ENCODE assay signal across 11 cellular contexts in genomic region chr10:95513008-95513589, GRCh38. TPM values are rescaled to one million over a fixed set of nuclear protein-coding genes. Genes with fewer than 3 reads are reported as not detected.
DNase-seq lines count a peak whose midpoint lies in the region; ATAC-seq and TF ChIP-seq lines count a peak whose summit lies in the region.
"Had no signal": no experiment of that assay in that cellular context is flagged by ENCODE, and none has a peak within 500 bp of the region (broad histone marks: within the 10 kb centered on the region; RNA-seq: fewer than 3 reads in every experiment).

No MANE protein-coding gene starts in this region.

- no peaks in the 10 kb centered on the region for H3K36me3 ChIP-seq in heart right ventricle
- H3K36me3 ChIP-seq in prostate gland: no peaks in the 10 kb centered on the region
- H3K36me3 ChIP-seq in vagina: no peaks in the 10 kb centered on the region

- ATAC-seq in heart right ventricle: peak in 3 of 8 donors; percentile 6 to 12 (median 10)
- peak in 1 of 2 donors; percentile 25 for ATAC-seq in right cardiac atrium
- ATAC-seq in GM18907 (IDR thresholded peaks at IDR 0.05; ENCODE audit: unreplicated experiment): no peak
- ATAC-seq in GM18873 (IDR thresholded peaks at IDR 0.05; ENCODE audit: low FRiP score, unreplicated experiment): no peak
- ATAC-seq in HG02623 (IDR thresholded peaks at IDR 0.05; ENCODE audit: unreplicated experiment): no peak
- ATAC-seq: activated CD8-positive, alpha-beta T cell treated with anti-CD3 and anti-CD28 coated beads, Interleukin-2, amount 10 ng/mL, durations not matched to agents 7 days and 5 days had no signal

- H3K4me3 ChIP-seq in heart right ventricle (no peak overlapping the region), right cardiac atrium (ENCODE audit: low read length) (no peak overlapping the region), prostate gland (no peak overlapping the region), vagina (no peak overlapping the region)

- no peaks in the 10 kb centered on the region for H3K9me3 ChIP-seq in heart right ventricle
- H3K9me3 ChIP-seq in right cardiac atrium (ENCODE audit: control insufficient read depth, low read length): no peaks in the 10 kb centered on the region
- H3K9me3 ChIP-seq in prostate gland: no peaks in the 10 kb centered on the region
- no peaks in the 10 kb centered on the region for H3K9me3 ChIP-seq in vagina

- H3K27ac ChIP-seq in heart right ventricle (peak overlapping the region; percentile 8 to 85 (median 68)), right cardiac atrium (ENCODE audit: low read length) (peak overlapping the region; percentile 91), prostate gland (peak overlapping the region; percentile 53 to 74), vagina (peak overlapping the region; percentile 56)
- H3K27ac ChIP-seq: parathyroid adenoma had no signal

- intact Hi-C loops in heart right ventricle (cut with DNase I): loop anchor here in 2 of 10 donors (5.0 kb wide), 1 partner anchor 36 kb away; no protein-coding TSS in a partner anchor
- intact Hi-C loops in cardiac septum (cut with DNase I): loop anchor here (2.0 kb wide), 1 partner anchor 46 kb away; no protein-coding TSS in a partner anchor
- intact Hi-C loops in right cardiac atrium (cut with DNase I): no loop called here
- intact Hi-C loops in prostate gland (cut with DNase I): no loop called here
- intact Hi-C loops in vagina (cut with DNase I): no loop called here

- no peak for DNase-seq in heart right ventricle
- no peak for DNase-seq in cardiac septum (ENCODE audit: low spot score)
- DNase-seq in right cardiac atrium: peak in 1 of 3 donors; percentile 65
- DNase-seq in prostate gland (ENCODE audit: low spot score): peak; percentile 35
- no peak for DNase-seq in vagina (ENCODE audit: extremely low spot score in 2 of 2)
- DNase-seq: activated CD8-positive, alpha-beta T cell treated with anti-CD3 and anti-CD28 coated beads, Interleukin-2, amount 10 ng/mL, durations not matched to agents 7 days and 5 days; dermis blood vessel endothelial cell had no signal

- H3K27me3 ChIP-seq in heart right ventricle (no peaks in the 10 kb centered on the region), right cardiac atrium (ENCODE audit: control insufficient read depth, insufficient read depth) (no peaks in the 10 kb centered on the region), prostate gland (replicated peaks; ENCODE audit: insufficient read depth) (no peaks in the 10 kb centered on the region), vagina (no peaks in the 10 kb centered on the region)

- H3K4me1 ChIP-seq in heart right ventricle: peaks cover 24 to 99% (median 84%) of the 10 kb centered on the region in 9 donors
- peaks cover 30% of the 10 kb centered on the region for H3K4me1 ChIP-seq in right cardiac atrium (ENCODE audit: control insufficient read depth, insufficient read depth, low read length)
- H3K4me1 ChIP-seq in prostate gland (replicated peaks): no peaks in the 10 kb centered on the region
- H3K4me1 ChIP-seq in vagina: peaks cover 44% of the 10 kb centered on the region

- TF ChIP-seq CTCF in heart right ventricle (IDR thresholded peaks at IDR 0.05): no peak
- TF ChIP-seq CTCF in prostate gland (IDR thresholded peaks at IDR 0.05): no peak
- TF ChIP-seq CTCF in vagina (IDR thresholded peaks at IDR 0.05): no peak

- 76 to 80% methylated on average over 11 of the region's 11 CpGs for WGBS in heart right ventricle, 2 donors
- WGBS in right cardiac atrium: 70% methylated on average over 11 of the region's 11 CpGs
- 30% methylated on average over 11 of the region's 11 CpGs for WGBS in prostate gland

- TF ChIP-seq POLR2A in prostate gland (IDR thresholded peaks at IDR 0.05) (no peak), vagina (IDR thresholded peaks at IDR 0.05) (no peak)

RNA-seq across cellular contexts. Expression of gene SORBS1, which starts 48.1 kb away (rescaled TPM):
- 1,000 to 10,000 TPM in 6 of 10 donors, 100 to 1,000 TPM in 4; 528 to 1,253 (median 1,130) TPM for total RNA-seq in heart right ventricle
- polyA plus RNA-seq in heart right ventricle: 100 to 1,000 TPM; 140 to 350 TPM
- 1,045 TPM for total RNA-seq in cardiac septum
- total RNA-seq in right cardiac atrium: 100 to 1,000 TPM; 347 to 511 (median 454) TPM
- 225 TPM for polyA plus RNA-seq in right cardiac atrium
- total RNA-seq in prostate gland: 100 to 1,000 TPM in 1 of 2 donors, 10 to 100 TPM in 1; 84.6 to 189 TPM
- total RNA-seq in vagina: 116 TPM
